ENCODE assay signal across 1 cellular context in the genomic region with DNA sequence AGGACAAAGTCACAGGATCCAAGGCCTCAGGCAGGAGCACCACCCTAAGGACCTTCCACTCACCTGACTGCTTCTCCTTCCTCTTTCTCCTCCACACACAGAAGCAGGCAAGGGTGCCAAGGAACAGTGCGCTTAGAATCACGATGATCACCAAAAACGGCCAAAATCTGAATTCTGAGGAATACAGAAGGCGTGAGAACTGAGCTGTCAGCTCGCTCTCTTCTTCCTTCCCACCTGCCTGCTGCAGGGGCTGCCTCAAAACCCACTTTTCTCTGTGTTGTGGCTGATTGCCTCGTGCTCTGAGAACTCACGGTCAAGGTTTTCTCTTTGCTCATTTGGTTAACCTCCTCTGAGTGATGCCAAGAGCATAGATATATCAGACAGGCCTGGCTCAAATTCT.
TF ChIP-seq lines count a peak whose summit lies in the region.

No MANE protein-coding gene starts in this region.

TF ChIP-seq in IMR-90, 13 proteins besides CTCF, POLR2A, EP300 and RAD21:
- no peak for TF ChIP-seq CHD1 (IDR thresholded peaks at IDR 0.05; ENCODE audit: low read depth, low read length)
- no peak for TF ChIP-seq USF2 (IDR thresholded peaks at IDR 0.05; ENCODE audit: low read depth, low read length)
- no peak for TF ChIP-seq FOS (IDR thresholded peaks at IDR 0.05; ENCODE audit: low read depth, low read length)
- TF ChIP-seq RCOR1 (IDR thresholded peaks at IDR 0.05; ENCODE audit: insufficient replicate concordance, low read length) = no peak
- TF ChIP-seq, protein P1, sequence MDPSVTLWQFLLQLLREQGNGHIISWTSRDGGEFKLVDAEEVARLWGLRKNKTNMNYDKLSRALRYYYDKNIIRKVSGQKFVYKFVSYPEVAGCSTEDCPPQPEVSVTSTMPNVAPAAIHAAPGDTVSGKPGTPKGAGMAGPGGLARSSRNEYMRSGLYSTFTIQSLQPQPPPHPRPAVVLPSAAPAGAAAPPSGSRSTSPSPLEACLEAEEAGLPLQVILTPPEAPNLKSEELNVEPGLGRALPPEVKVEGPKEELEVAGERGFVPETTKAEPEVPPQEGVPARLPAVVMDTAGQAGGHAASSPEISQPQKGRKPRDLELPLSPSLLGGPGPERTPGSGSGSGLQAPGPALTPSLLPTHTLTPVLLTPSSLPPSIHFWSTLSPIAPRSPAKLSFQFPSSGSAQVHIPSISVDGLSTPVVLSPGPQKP (IDR thresholded peaks at IDR 0.05; ENCODE audit: borderline replicate concordance, low read depth, low read length) = no peak
- no peak for TF ChIP-seq MXI1 (IDR thresholded peaks at IDR 0.05; ENCODE audit: borderline replicate concordance, low read depth, low read length)
- TF ChIP-seq NFE2L2 (IDR thresholded peaks at IDR 0.05; ENCODE audit: low read depth, low read length) = no peak
- TF ChIP-seq SMC3 (IDR thresholded peaks at IDR 0.05; ENCODE audit: low read depth, low read length) = no peak
- TF ChIP-seq BHLHE40 (IDR thresholded peaks at IDR 0.05; ENCODE audit: low read depth, low read length) = no peak
- TF ChIP-seq RFX5 (IDR thresholded peaks at IDR 0.05; ENCODE audit: low read depth, low read length) = no peak
- no peak for TF ChIP-seq MAFK (IDR thresholded peaks at IDR 0.05; ENCODE audit: low read depth, low read length)
- no peak for TF ChIP-seq MAZ (IDR thresholded peaks at IDR 0.05; ENCODE audit: borderline replicate concordance, low read depth, low read length)
- no peak for TF ChIP-seq CEBPB (IDR thresholded peaks at IDR 0.05; ENCODE audit: low read depth, low read length)
